In genomic region chr4:78152795-78153194, GRCh38 we compare ENCODE assay signal across 32 cellular contexts.
"Had no signal": no experiment of that assay in that cellular context is flagged by ENCODE, and none has a peak within 500 bp of the region (broad histone marks: within the 10 kb centered on the region; RNA-seq: fewer than 3 reads in every experiment).

No MANE protein-coding gene starts in this region.

- H3K27ac ChIP-seq: adrenal gland, brain microvascular endothelial cell, breast epithelium, VCaP had no signal

- DNase-seq: activated B cell treated with CpG ODN at 0.5 μM for 24 hours; activated CD4-positive, alpha-beta memory T cell treated with anti-CD3 and anti-CD28 coated beads for 36 hours; activated CD4-positive, alpha-beta T cell treated with anti-CD3 and anti-CD28 coated beads for 4 hours; activated CD4-positive, alpha-beta T cell treated with anti-CD3 and anti-CD28 coated beads, Interleukin-2, amount 10 ng/mL, durations not matched to agents 24 days and 14 days; activated CD4-positive, alpha-beta T cell treated with anti-CD3 and anti-CD28 coated beads, Interleukin-2, amount 50 U/mL, for 1 hour; activated CD4-positive, alpha-beta T cell treated with anti-CD3 and anti-CD28 coated beads, Interleukin-2, amount 50 U/mL, for 4 hours; activated CD4-positive, CD25-positive, alpha-beta regulatory T cell treated with anti-CD3 and anti-CD28 coated beads, Interleukin-2, amount 50 U/mL, for 72 hours; activated CD8-positive, alpha-beta memory T cell treated with anti-CD3 and anti-CD28 coated beads, Interleukin-2, amount 50 U/mL, for 4 hours; activated CD8-positive, alpha-beta T cell treated with anti-CD3 and anti-CD28 coated beads for 36 hours; activated effector memory CD4-positive, alpha-beta T cell treated with anti-CD3 and anti-CD28 coated beads, Interleukin-2, amount 50 U/mL, for 16 hours; activated gamma-delta T cell treated with Interleukin-2 at 50 U/mL for 16 hours; activated naive CD4-positive, alpha-beta T cell; activated naive CD4-positive, alpha-beta T cell treated with anti-CD3 and anti-CD28 coated beads for 36 hours; activated naive CD4-positive, alpha-beta T cell treated with anti-CD3 and anti-CD28 coated beads, Interleukin-2, amount 50 U/mL, for 16 hours; activated naive CD8-positive, alpha-beta T cell treated with anti-CD3 and anti-CD28 coated beads for 36 hours; activated T-cell treated with anti-CD3 and anti-CD28 coated beads for 4 hours; activated T-cell treated with anti-CD3 and anti-CD28 coated beads, Interleukin-2, amount 50 U/mL, for 1 hour; activated T-cell treated with anti-CD3 and anti-CD28 coated beads, Interleukin-2, amount 50 U/mL, for 4 hours; activated T-cell treated with anti-CD3 and anti-CD28 coated beads, Interleukin-2, amount 50 U/mL, for 72 hours; adrenal gland; amniotic stem cell; aorta; body of pancreas; brain microvascular endothelial cell; central memory CD4-positive, alpha-beta T cell; T-helper 1 cell; T-helper 2 cell; T-helper 9 cell had no signal

- H3K4me3 ChIP-seq: adrenal gland, body of pancreas, breast epithelium had no signal

- H3K27me3 ChIP-seq: adrenal gland, body of pancreas, brain microvascular endothelial cell, breast epithelium had no signal

- H3K9me3 ChIP-seq: adrenal gland, body of pancreas, breast epithelium had no signal

- H3K36me3 ChIP-seq: adrenal gland, brain microvascular endothelial cell, breast epithelium had no signal

- H3K4me1 ChIP-seq: adrenal gland, breast epithelium had no signal

- ATAC-seq: activated CD8-positive, alpha-beta T cell treated with anti-CD3 and anti-CD28 coated beads for 36 hours; activated naive CD4-positive, alpha-beta T cell treated with anti-CD3 and anti-CD28 coated beads, Interleukin-2, amount 50 U/mL, for 72 hours; activated T-cell treated with anti-CD3 and anti-CD28 coated beads, Interleukin-2, amount 50 U/mL, for 4 hours; activated T-cell treated with anti-CD3 and anti-CD28 coated beads, Interleukin-2, amount 50 U/mL, for 72 hours; activated T-helper 17 cell treated with anti-CD3 and anti-CD28 coated beads, Interleukin-2, amount 50 U/mL, for 72 hours; body of pancreas had no signal
